ENCODE assay signal across 8 cellular contexts in the genomic region with DNA sequence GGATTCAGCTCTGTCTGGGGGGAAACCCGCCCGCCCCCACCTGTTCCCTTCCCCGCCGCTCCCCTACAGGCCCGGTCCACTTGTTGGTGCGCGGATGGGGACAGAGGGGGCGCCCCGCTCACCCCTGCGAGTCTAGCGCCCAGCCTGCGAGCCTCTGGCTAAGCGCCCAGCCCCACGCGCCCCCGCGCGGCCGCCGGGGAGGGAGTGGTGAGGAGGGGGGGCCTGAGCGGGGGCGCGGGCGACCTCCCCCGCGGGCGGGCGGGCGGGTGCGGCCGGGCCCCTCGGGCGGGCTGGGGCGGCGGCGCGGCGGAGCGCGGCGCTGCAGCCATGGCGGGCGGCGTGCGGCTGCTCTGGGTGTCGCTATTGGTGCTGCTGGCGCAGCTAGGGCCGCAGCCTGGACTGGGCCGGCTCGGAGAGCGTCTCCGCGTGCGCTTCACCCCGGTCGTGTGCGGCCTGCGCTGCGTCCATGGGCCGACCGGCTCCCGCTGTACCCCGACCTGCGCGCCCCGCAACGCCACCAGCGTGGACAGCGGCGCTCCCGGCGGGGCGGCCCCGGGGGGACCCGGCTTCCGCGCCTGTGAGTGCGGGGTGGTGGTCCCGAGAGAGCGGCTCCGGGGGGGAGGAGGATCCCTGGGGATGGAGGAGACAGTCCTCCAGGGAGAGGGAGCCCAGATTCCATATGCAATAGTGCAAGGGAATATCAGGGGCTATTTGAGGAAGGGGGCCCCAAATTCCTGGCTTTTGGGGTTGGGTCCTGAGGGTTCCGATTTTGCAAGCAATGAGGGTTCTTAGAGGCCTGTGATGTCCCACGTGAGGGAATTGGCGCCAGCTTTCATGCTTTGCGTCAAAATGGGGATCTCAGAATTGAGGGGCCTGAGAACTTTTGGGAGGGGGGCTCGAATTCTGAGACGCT. TPM values are rescaled to one million over a fixed set of nuclear protein-coding genes. Genes with fewer than 3 reads are reported as not detected.
DNase-seq lines count a peak whose midpoint lies in the region; ATAC-seq and TF ChIP-seq lines count a peak whose summit lies in the region.

A gene with protein sequence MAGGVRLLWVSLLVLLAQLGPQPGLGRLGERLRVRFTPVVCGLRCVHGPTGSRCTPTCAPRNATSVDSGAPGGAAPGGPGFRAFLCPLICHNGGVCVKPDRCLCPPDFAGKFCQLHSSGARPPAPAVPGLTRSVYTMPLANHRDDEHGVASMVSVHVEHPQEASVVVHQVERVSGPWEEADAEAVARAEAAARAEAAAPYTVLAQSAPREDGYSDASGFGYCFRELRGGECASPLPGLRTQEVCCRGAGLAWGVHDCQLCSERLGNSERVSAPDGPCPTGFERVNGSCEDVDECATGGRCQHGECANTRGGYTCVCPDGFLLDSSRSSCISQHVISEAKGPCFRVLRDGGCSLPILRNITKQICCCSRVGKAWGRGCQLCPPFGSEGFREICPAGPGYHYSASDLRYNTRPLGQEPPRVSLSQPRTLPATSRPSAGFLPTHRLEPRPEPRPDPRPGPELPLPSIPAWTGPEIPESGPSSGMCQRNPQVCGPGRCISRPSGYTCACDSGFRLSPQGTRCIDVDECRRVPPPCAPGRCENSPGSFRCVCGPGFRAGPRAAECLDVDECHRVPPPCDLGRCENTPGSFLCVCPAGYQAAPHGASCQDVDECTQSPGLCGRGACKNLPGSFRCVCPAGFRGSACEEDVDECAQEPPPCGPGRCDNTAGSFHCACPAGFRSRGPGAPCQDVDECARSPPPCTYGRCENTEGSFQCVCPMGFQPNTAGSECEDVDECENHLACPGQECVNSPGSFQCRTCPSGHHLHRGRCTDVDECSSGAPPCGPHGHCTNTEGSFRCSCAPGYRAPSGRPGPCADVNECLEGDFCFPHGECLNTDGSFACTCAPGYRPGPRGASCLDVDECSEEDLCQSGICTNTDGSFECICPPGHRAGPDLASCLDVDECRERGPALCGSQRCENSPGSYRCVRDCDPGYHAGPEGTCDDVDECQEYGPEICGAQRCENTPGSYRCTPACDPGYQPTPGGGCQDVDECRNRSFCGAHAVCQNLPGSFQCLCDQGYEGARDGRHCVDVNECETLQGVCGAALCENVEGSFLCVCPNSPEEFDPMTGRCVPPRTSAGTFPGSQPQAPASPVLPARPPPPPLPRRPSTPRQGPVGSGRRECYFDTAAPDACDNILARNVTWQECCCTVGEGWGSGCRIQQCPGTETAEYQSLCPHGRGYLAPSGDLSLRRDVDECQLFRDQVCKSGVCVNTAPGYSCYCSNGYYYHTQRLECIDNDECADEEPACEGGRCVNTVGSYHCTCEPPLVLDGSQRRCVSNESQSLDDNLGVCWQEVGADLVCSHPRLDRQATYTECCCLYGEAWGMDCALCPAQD (N-terminal part only) (plus strand): TSS at position 309 of the 913 bp plus-strand sequence. CDS start 19 bp downstream, at position 328.

- no peak within 1 kb of the TSS for H3K27ac Mint-ChIP-seq in CD8-positive, alpha-beta T cell
- H3K27ac Mint-ChIP-seq in activated T-helper 2 cell treated with anti-CD3 and anti-CD28 coated beads, Interferon-gamma antibody, Interleukin-2, Interleukin-4, amounts not matched to agents 10 μg/mL and 5 μg/mL and 100 μg/mL, durations not matched to agents 14 hours and 24 hours and 36 hours, result no peak within 1 kb of the TSS

- POLR2A ChIA-PET in CD8-positive, alpha-beta T cell (lab: Charles Lee), result no interaction called here

- no peaks in the 10 kb centered on the region for H3K9me3 ChIP-seq in CD8-positive, alpha-beta T cell (ENCODE audit: low read length)
- H3K9me3 ChIP-seq in heart right ventricle (no peaks in the 10 kb centered on the region), prostate gland (no peaks in the 10 kb centered on the region)

- no peaks in the 10 kb centered on the region for H3K36me3 ChIP-seq in CD8-positive, alpha-beta T cell (ENCODE audit: insufficient read depth, low read length)
- H3K36me3 ChIP-seq in heart right ventricle (no peaks in the 10 kb centered on the region), prostate gland (no peaks in the 10 kb centered on the region)

- no peaks in the 10 kb centered on the region for H3K36me3 Mint-ChIP-seq in CD8-positive, alpha-beta T cell
- H3K36me3 Mint-ChIP-seq in activated T-helper 2 cell treated with anti-CD3 and anti-CD28 coated beads, Interferon-gamma antibody, Interleukin-2, Interleukin-4, amounts not matched to agents 10 μg/mL and 5 μg/mL and 100 μg/mL, durations not matched to agents 14 hours and 24 hours and 36 hours (ENCODE audit: low read depth), result no peaks in the 10 kb centered on the region

- peaks cover 29% of the 10 kb centered on the region for H3K27me3 Mint-ChIP-seq in CD8-positive, alpha-beta T cell (ENCODE audit: low read depth)
- H3K27me3 Mint-ChIP-seq in activated T-helper 2 cell treated with anti-CD3 and anti-CD28 coated beads, Interferon-gamma antibody, Interleukin-2, Interleukin-4, amounts not matched to agents 10 μg/mL and 5 μg/mL and 100 μg/mL, durations not matched to agents 14 hours and 24 hours and 36 hours (ENCODE audit: low read depth), result peaks cover 36% of the 10 kb centered on the region

- no peak within 1 kb of the TSS for H3K4me3 ChIP-seq in CD8-positive, alpha-beta T cell (ENCODE audit: low read depth, low read length)
- H3K4me3 ChIP-seq in heart right ventricle (peak within 1 kb of the TSS; percentile 48 to 81 (median 69)), prostate gland (peak within 1 kb of the TSS; percentile 39)

- no peak for TF ChIP-seq CTCF in CD8-positive, alpha-beta T cell (IDR thresholded peaks at IDR 0.05)
- TF ChIP-seq CTCF in heart right ventricle (IDR thresholded peaks at IDR 0.05), result peak in 5 of 9 donors; percentile 6 to 47 (median 30)
- no peak for TF ChIP-seq CTCF in prostate gland (IDR thresholded peaks at IDR 0.05)

- H3K9me3 Mint-ChIP-seq in CD8-positive, alpha-beta T cell, result no peaks in the 10 kb centered on the region
- H3K9me3 Mint-ChIP-seq in activated T-helper 2 cell treated with anti-CD3 and anti-CD28 coated beads, Interferon-gamma antibody, Interleukin-2, Interleukin-4, amounts not matched to agents 10 μg/mL and 5 μg/mL and 100 μg/mL, durations not matched to agents 14 hours and 24 hours and 36 hours, result no peaks in the 10 kb centered on the region

- CTCF ChIA-PET in CD8-positive, alpha-beta T cell (lab: Charles Lee), result interaction anchor here (0.6 to 6.5 kb wide), 8 partner anchors 12 to 219 kb away, joined by 3 to 40 read pairs (median 5); no protein-coding TSS in a partner anchor

- H3K27ac ChIP-seq in CD8-positive, alpha-beta T cell (ENCODE audit: low read depth, low read length), result no peak within 1 kb of the TSS
- peak within 1 kb of the TSS; percentile 81 to 96 (median 90) for H3K27ac ChIP-seq in heart right ventricle
- H3K27ac ChIP-seq in prostate gland, result peak within 1 kb of the TSS; percentile 81 to 87

- no peak for DNase-seq in CD8-positive, alpha-beta T cell
- DNase-seq in HuH-7.5 (ENCODE audit: low spot score) (peak; percentile 30), heart right ventricle (peak; percentile 75 to 82), prostate gland (ENCODE audit: low spot score) (no peak), NCI-H226 (no peak)
- no peak for DNase-seq in activated T-helper 2 cell treated with anti-CD3 and anti-CD28 coated beads, Interferon-gamma antibody, Interleukin-2, Interleukin-4, amounts not matched to agents 10 μg/mL and 5 μg/mL and 100 μg/mL, durations not matched to agents 14 hours and 24 hours and 36 hours (ENCODE audit: low spot score)

- peaks cover 66% of the 10 kb centered on the region for H3K4me1 Mint-ChIP-seq in CD8-positive, alpha-beta T cell (ENCODE audit: low read depth)
- H3K4me1 Mint-ChIP-seq in activated T-helper 2 cell treated with anti-CD3 and anti-CD28 coated beads, Interferon-gamma antibody, Interleukin-2, Interleukin-4, amounts not matched to agents 10 μg/mL and 5 μg/mL and 100 μg/mL, durations not matched to agents 14 hours and 24 hours and 36 hours (ENCODE audit: low read depth), result peaks cover 54% of the 10 kb centered on the region

- H3K27me3 ChIP-seq in CD8-positive, alpha-beta T cell (ENCODE audit: insufficient read depth, low read length), result peaks cover 35% of the 10 kb centered on the region
- H3K27me3 ChIP-seq in heart right ventricle (peaks cover 0 to 81% (median 22%) of the 10 kb centered on the region in 7 donors), prostate gland (replicated peaks; ENCODE audit: insufficient read depth) (no peaks in the 10 kb centered on the region)

- ATAC-seq in CD8-positive, alpha-beta T cell, result no peak
- ATAC-seq in heart right ventricle (peak in 1 of 8 donors; percentile 2), HG03095 (IDR thresholded peaks at IDR 0.05; ENCODE audit: unreplicated experiment) (no peak), HG03045 (IDR thresholded peaks at IDR 0.05; ENCODE audit: unreplicated experiment) (no peak)

- TF ChIP-seq POLR2A in prostate gland (IDR thresholded peaks at IDR 0.05), result peak; percentile 12

- peaks cover 82% of the 10 kb centered on the region for H3K4me1 ChIP-seq in CD8-positive, alpha-beta T cell (ENCODE audit: insufficient read depth, low read length)
- peaks cover 36 to 94% (median 87%) of the 10 kb centered on the region in 9 donors for H3K4me1 ChIP-seq in heart right ventricle
- peaks cover 28% of the 10 kb centered on the region for H3K4me1 ChIP-seq in prostate gland (replicated peaks)

- H3K4me3 Mint-ChIP-seq in CD8-positive, alpha-beta T cell, result peak within 1 kb of the TSS; percentile 71
- peak within 1 kb of the TSS; percentile 45 for H3K4me3 Mint-ChIP-seq in activated T-helper 2 cell treated with anti-CD3 and anti-CD28 coated beads, Interferon-gamma antibody, Interleukin-2, Interleukin-4, amounts not matched to agents 10 μg/mL and 5 μg/mL and 100 μg/mL, durations not matched to agents 14 hours and 24 hours and 36 hours (ENCODE audit: low read depth)

- 1% methylated on average over 63 to 81 of the region's 87 CpGs for WGBS in heart right ventricle, 2 donors
- WGBS in prostate gland, result 1% methylated on average over 49 of the region's 87 CpGs

- intact Hi-C loops in CD8-positive, alpha-beta T cell (cut with DNase I, micrococcal nuclease), result loop anchor here (5.0 to 10.0 kb wide), 4 partner anchors 179 to 1769 kb away; partner anchors contain the start of genes ZFP36 (in 2 of the 2), ECH1 (in 1 of the 2) and TGFB1 (in 1 of the 2)
- intact Hi-C loops in activated T-helper 2 cell treated with anti-CD3 and anti-CD28 coated beads, Interferon-gamma antibody, Interleukin-2, Interleukin-4, amounts not matched to agents 10 μg/mL and 5 μg/mL and 100 μg/mL, durations not matched to agents 14 hours and 24 hours and 36 hours (cut with micrococcal nuclease), result loop anchor here (10.0 kb wide), 3 partner anchors 317 to 1823 kb away; partner anchors contain the start of genes AKT2 and LIPE
- intact Hi-C loops in heart right ventricle (cut with DNase I), result loop anchor here in 5 of 10 donors (5.0 kb wide), 5 partner anchors 36 to 314 kb away; partner anchors contain the start of genes AKT2 (in 1 of the 5), BLVRB (in 1 of the 5) and SPTBN4 (in 1 of the 5)
- intact Hi-C loops in prostate gland (cut with DNase I), result loop anchor here (10.0 kb wide), 1 partner anchor 137 kb away; the partner anchor contains the start of genes BLVRB and SPTBN4

RNA-seq across cellular contexts. Expression of the gene that starts here (rescaled TPM):
- 100 to 1,000 TPM in 1 of 2 experiments, 10 to 100 TPM in 1; 86.0 to 107 TPM for total RNA-seq in CD8-positive, alpha-beta T cell
- 101 and 104 TPM in 2 replicates for total RNA-seq in activated T-helper 2 cell treated with anti-CD3 and anti-CD28 coated beads, Interferon-gamma antibody, Interleukin-2, Interleukin-4, amounts not matched to agents 10 μg/mL and 5 μg/mL and 100 μg/mL, durations not matched to agents 14 hours and 24 hours and 36 hours
- total RNA-seq in heart right ventricle (100 to 1,000 TPM; 139 to 263 (median 244) TPM), prostate gland (100 to 1,000 TPM; 160 to 500 TPM)
- 100 to 1,000 TPM; 114 to 191 TPM for polyA plus RNA-seq in heart right ventricle

Comparison
In these comparisons a context has a peak if more than half of its experiments do, and no peak if none do; other contexts are left out.
1. DNase-seq: peak in HuH-7.5 (single experiment) and heart right ventricle (2 of 2); none in CD8-positive, alpha-beta T cell (0 of 7), activated T-helper 2 cell treated with anti-CD3 and anti-CD28 coated beads, Interferon-gamma antibody, Interleukin-2, Interleukin-4, amounts not matched to agents 10 μg/mL and 5 μg/mL and 100 μg/mL, durations not matched to agents 14 hours and 24 hours and 36 hours (single experiment), prostate gland (single experiment) and NCI-H226 (single experiment).
2. CTCF ChIP-seq: peak in heart right ventricle (5 of 9); none in CD8-positive, alpha-beta T cell (single experiment) and prostate gland (0 of 4).